17 cellular contexts compared by ENCODE assay signal in genomic region chr3:51403675-51404074, GRCh38. TPM values are rescaled to one million over a fixed set of nuclear protein-coding genes. Genes with fewer than 3 reads are reported as not detected.
DNase-seq lines count a peak whose midpoint lies in the region; ATAC-seq and TF ChIP-seq lines count a peak whose summit lies in the region.
"Had no signal": no experiment of that assay in that cellular context is flagged by ENCODE, and none has a peak within 500 bp of the region (broad histone marks: within the 10 kb centered on the region; RNA-seq: fewer than 3 reads in every experiment).

No MANE protein-coding gene starts in this region.

- TF ChIP-seq CTCF in gastroesophageal sphincter (IDR thresholded peaks at IDR 0.05), result no peak

- no peaks in the 10 kb centered on the region for H3K27me3 ChIP-seq in thymus (ENCODE audit: control insufficient read depth, insufficient read depth)
- H3K27me3 ChIP-seq in gastroesophageal sphincter, result no peaks in the 10 kb centered on the region
- H3K27me3 ChIP-seq: BLaER1 treated with 17β-estradiol and CSF1 and Interleukin-3, amounts not matched to agents 10 nM and 100 nM; MG63 had no signal

- peaks cover 31% of the 10 kb centered on the region for H3K36me3 Mint-ChIP-seq in activated CD4-positive, alpha-beta T cell treated with anti-CD3 and anti-CD28 coated beads for 36 hours (ENCODE audit: low read depth)
- H3K36me3 Mint-ChIP-seq in stimulated activated naive CD8-positive, alpha-beta T cell treated with anti-CD3 and anti-CD28 coated beads, Interleukin-15, Interleukin-2, amounts not matched to agents 100 ng/mL and 50 ng/mL, for 24 hours (ENCODE audit: low read depth), result peaks cover 60% of the 10 kb centered on the region
- peaks cover 45% of the 10 kb centered on the region for H3K36me3 Mint-ChIP-seq in dendritic cell treated with granulocyte-macrophage colony-stimulating factor and Interleukin-4, amounts not matched to agents 40 ng/mL and 50 ng/mL, for 4 days (ENCODE audit: low read depth)

- CTCF ChIA-PET in activated CD4-positive, alpha-beta T cell treated with anti-CD3 and anti-CD28 coated beads for 36 hours (lab: Charles Lee), result interaction anchor here (1.6 to 2.2 kb wide), 3 partner anchors 10 to 37 kb away, joined by 3 to 5 read pairs (median 4); no protein-coding TSS in a partner anchor

- H3K27me3 Mint-ChIP-seq in activated CD4-positive, alpha-beta T cell treated with anti-CD3 and anti-CD28 coated beads for 36 hours, result no peaks in the 10 kb centered on the region
- no peaks in the 10 kb centered on the region for H3K27me3 Mint-ChIP-seq in stimulated activated naive CD8-positive, alpha-beta T cell treated with anti-CD3 and anti-CD28 coated beads, Interleukin-15, Interleukin-2, amounts not matched to agents 100 ng/mL and 50 ng/mL, for 24 hours
- no peaks in the 10 kb centered on the region for H3K27me3 Mint-ChIP-seq in dendritic cell treated with granulocyte-macrophage colony-stimulating factor and Interleukin-4, amounts not matched to agents 40 ng/mL and 50 ng/mL, for 4 days

- H3K9me3 ChIP-seq in thymus (ENCODE audit: control insufficient read depth), result no peaks in the 10 kb centered on the region
- H3K9me3 ChIP-seq in gastroesophageal sphincter, result no peaks in the 10 kb centered on the region
- H3K9me3 ChIP-seq: BLaER1 treated with 17β-estradiol and CSF1 and Interleukin-3, amounts not matched to agents 10 nM and 100 nM; MG63 had no signal

- H3K4me1 ChIP-seq in thymus (ENCODE audit: control insufficient read depth, insufficient read depth, low read length), result no peaks in the 10 kb centered on the region
- H3K4me1 ChIP-seq in gastroesophageal sphincter, result no peaks in the 10 kb centered on the region

- H3K9me3 Mint-ChIP-seq in activated CD4-positive, alpha-beta T cell treated with anti-CD3 and anti-CD28 coated beads for 36 hours (ENCODE audit: low read depth), result no peaks in the 10 kb centered on the region
- H3K9me3 Mint-ChIP-seq in stimulated activated naive CD8-positive, alpha-beta T cell treated with anti-CD3 and anti-CD28 coated beads, Interleukin-15, Interleukin-2, amounts not matched to agents 100 ng/mL and 50 ng/mL, for 24 hours, result no peaks in the 10 kb centered on the region
- no peaks in the 10 kb centered on the region for H3K9me3 Mint-ChIP-seq in dendritic cell treated with granulocyte-macrophage colony-stimulating factor and Interleukin-4, amounts not matched to agents 40 ng/mL and 50 ng/mL, for 4 days

- TF ChIP-seq POLR2A in gastroesophageal sphincter (IDR thresholded peaks at IDR 0.05), result no peak

- no peak overlapping the region for H3K4me3 Mint-ChIP-seq in activated CD4-positive, alpha-beta T cell treated with anti-CD3 and anti-CD28 coated beads for 36 hours
- no peak overlapping the region for H3K4me3 Mint-ChIP-seq in stimulated activated naive CD8-positive, alpha-beta T cell treated with anti-CD3 and anti-CD28 coated beads, Interleukin-15, Interleukin-2, amounts not matched to agents 100 ng/mL and 50 ng/mL, for 24 hours
- H3K4me3 Mint-ChIP-seq in dendritic cell treated with granulocyte-macrophage colony-stimulating factor and Interleukin-4, amounts not matched to agents 40 ng/mL and 50 ng/mL, for 4 days, result no peak overlapping the region

- peak overlapping the region; percentile 61 for H3K27ac Mint-ChIP-seq in activated CD4-positive, alpha-beta T cell treated with anti-CD3 and anti-CD28 coated beads for 36 hours
- H3K27ac Mint-ChIP-seq in stimulated activated naive CD8-positive, alpha-beta T cell treated with anti-CD3 and anti-CD28 coated beads, Interleukin-15, Interleukin-2, amounts not matched to agents 100 ng/mL and 50 ng/mL, for 24 hours, result peak overlapping the region; percentile 27
- peak overlapping the region; percentile 76 for H3K27ac Mint-ChIP-seq in dendritic cell treated with granulocyte-macrophage colony-stimulating factor and Interleukin-4, amounts not matched to agents 40 ng/mL and 50 ng/mL, for 4 days

- intact Hi-C loops in activated CD4-positive, alpha-beta T cell treated with anti-CD3 and anti-CD28 coated beads for 36 hours (cut with DNase I, micrococcal nuclease), result no loop called here
- intact Hi-C loops in dendritic cell treated with granulocyte-macrophage colony-stimulating factor and Interleukin-4, amounts not matched to agents 40 ng/mL and 50 ng/mL, for 4 days (cut with micrococcal nuclease), result no loop called here

- H3K36me3 ChIP-seq in thymus (ENCODE audit: control insufficient read depth, insufficient read depth) (peaks cover 36% of the 10 kb centered on the region), gastroesophageal sphincter (peaks cover 0 to 74% of the 10 kb centered on the region in 2 donors)
- H3K36me3 ChIP-seq: MG63 had no signal

- H3K4me3 ChIP-seq in thymus (ENCODE audit: low read length) (no peak overlapping the region), gastroesophageal sphincter (no peak overlapping the region)
- H3K4me3 ChIP-seq: BLaER1 treated with 17β-estradiol and CSF1 and Interleukin-3, amounts not matched to agents 10 nM and 100 nM; MG63 had no signal

- DNase-seq in activated CD4-positive, alpha-beta T cell treated with anti-CD3 and anti-CD28 coated beads for 36 hours, result no peak
- no peak for DNase-seq in activated CD4-positive, alpha-beta T cell treated with anti-CD3 and anti-CD28 coated beads for 4 hours
- DNase-seq in stimulated activated naive CD8-positive, alpha-beta T cell treated with anti-CD3 and anti-CD28 coated beads, Interleukin-15, Interleukin-2, amounts not matched to agents 100 U/mL and 50 U/mL, for 24 hours, result no peak
- no peak for DNase-seq in NCI-H2107 (lab: John Stamatoyannopoulos, UW)
- DNase-seq: Calu3, H7, MG63, NCI-H1105 treated with DMSO at 0.1 percent for 48 hours, NCI-H187, NCI-H446, NCI-H748 treated with DMSO at 0.1 percent for 48 hours, PC-3 had no signal

- peaks cover 23% of the 10 kb centered on the region for H3K4me1 Mint-ChIP-seq in activated CD4-positive, alpha-beta T cell treated with anti-CD3 and anti-CD28 coated beads for 36 hours
- peaks cover 3% of the 10 kb centered on the region for H3K4me1 Mint-ChIP-seq in stimulated activated naive CD8-positive, alpha-beta T cell treated with anti-CD3 and anti-CD28 coated beads, Interleukin-15, Interleukin-2, amounts not matched to agents 100 ng/mL and 50 ng/mL, for 24 hours (ENCODE audit: low read depth)
- peaks cover 52% of the 10 kb centered on the region for H3K4me1 Mint-ChIP-seq in dendritic cell treated with granulocyte-macrophage colony-stimulating factor and Interleukin-4, amounts not matched to agents 40 ng/mL and 50 ng/mL, for 4 days (ENCODE audit: low read depth)

- peak overlapping the region; percentile 56 for H3K27ac ChIP-seq in thymus (ENCODE audit: low read depth)
- no peak overlapping the region for H3K27ac ChIP-seq in gastroesophageal sphincter

- no peak for ATAC-seq in activated CD4-positive, alpha-beta T cell treated with anti-CD3 and anti-CD28 coated beads for 36 hours
- no peak for ATAC-seq in stimulated activated naive CD8-positive, alpha-beta T cell treated with anti-CD3 and anti-CD28 coated beads, Interleukin-15, Interleukin-2, amounts not matched to agents 100 U/mL and 50 U/mL, for 24 hours
- no peak for ATAC-seq in gastroesophageal sphincter
- ATAC-seq: PC-3 had no signal

- no peak for TF ChIP-seq EP300 in gastroesophageal sphincter (IDR thresholded peaks at IDR 0.05)

- POLR2A ChIA-PET in activated CD4-positive, alpha-beta T cell treated with anti-CD3 and anti-CD28 coated beads for 36 hours (lab: Charles Lee), result no interaction called here

RNA-seq across cellular contexts. Expression of gene RBM15B, which starts 12.6 kb away (rescaled TPM):
- total RNA-seq in activated CD4-positive, alpha-beta T cell treated with anti-CD3 and anti-CD28 coated beads for 36 hours, result 10 to 100 TPM; 20.9 to 21.5 TPM
- 13.0 TPM for polyA plus RNA-seq in thymus
- 10 to 100 TPM; 28.5 to 51.1 (median 32.7) TPM for total RNA-seq in gastroesophageal sphincter

RNA-seq across cellular contexts. Expression of gene MANF, which starts 18.6 kb away (rescaled TPM):
- 100 to 1,000 TPM; 124 to 129 TPM for total RNA-seq in activated CD4-positive, alpha-beta T cell treated with anti-CD3 and anti-CD28 coated beads for 36 hours
- 60.7 TPM for polyA plus RNA-seq in thymus
- 10 to 100 TPM; 13.7 to 38.3 (median 22.8) TPM for total RNA-seq in gastroesophageal sphincter
